18 cellular contexts compared by ENCODE assay signal in genomic region chr10:79115302-79115701, GRCh38. TPM values are rescaled to one million over a fixed set of nuclear protein-coding genes. Genes with fewer than 3 reads are reported as not detected.
DNase-seq lines count a peak whose midpoint lies in the region; ATAC-seq and TF ChIP-seq lines count a peak whose summit lies in the region.
"Had no signal": no experiment of that assay in that cellular context is flagged by ENCODE, and none has a peak within 500 bp of the region (broad histone marks: within the 10 kb centered on the region; RNA-seq: fewer than 3 reads in every experiment).

No MANE protein-coding gene starts in this region.

- H3K27me3 ChIP-seq in heart left ventricle, result no peaks in the 10 kb centered on the region
- no peaks in the 10 kb centered on the region for H3K27me3 ChIP-seq in body of pancreas
- H3K27me3 ChIP-seq in transverse colon, result no peaks in the 10 kb centered on the region
- H3K27me3 ChIP-seq: colonic mucosa had no signal

- ATAC-seq in heart left ventricle, result no peak
- ATAC-seq in left ventricle myocardium superior, result no peak
- ATAC-seq in body of pancreas, result no peak
- ATAC-seq in naive thymus-derived CD8-positive, alpha-beta T cell, result no peak
- ATAC-seq in mucosa of descending colon, result no peak

- H3K36me3 Mint-ChIP-seq in naive thymus-derived CD8-positive, alpha-beta T cell, result peaks cover 0 to 10% (median 4%) of the 10 kb centered on the region in 3 donors
- H3K36me3 Mint-ChIP-seq in osteocyte (ENCODE audit: unreplicated experiment), result peaks cover 6% of the 10 kb centered on the region

- no peak overlapping the region for H3K4me3 ChIP-seq in heart left ventricle
- no peak overlapping the region for H3K4me3 ChIP-seq in body of pancreas
- no peak overlapping the region for H3K4me3 ChIP-seq in transverse colon
- no peak overlapping the region for H3K4me3 ChIP-seq in mucosa of descending colon
- H3K4me3 ChIP-seq: colonic mucosa had no signal

- in situ Hi-C loops in transverse colon (cut with MboI; ENCODE audit: low pct_ligation_motif_present in 1 of 4, low pct_unique_long_range_greater_than_20kb in 1 of 4, low sequenced_read_pairs in 3 of 4), result no loop called here

- peak overlapping the region in 6 of 10 donors; percentile 32 to 77 (median 72) for H3K27ac Mint-ChIP-seq in naive thymus-derived CD8-positive, alpha-beta T cell
- H3K27ac Mint-ChIP-seq in osteocyte (ENCODE audit: unreplicated experiment), result no peak overlapping the region
- H3K27ac Mint-ChIP-seq: activated CD4-positive, alpha-beta memory T cell treated with anti-CD3 and anti-CD28 coated beads, Interleukin-2, amount 10 ng/mL, durations not matched to agents 7 days and 5 days had no signal

- TF ChIP-seq EP300 in transverse colon (IDR thresholded peaks at IDR 0.05; ENCODE audit: low read depth), result no peak

- intact Hi-C loops in heart left ventricle (cut with DNase I) (no loop called here), left ventricle myocardium superior (cut with micrococcal nuclease) (no loop called here), body of pancreas (cut with DNase I) (no loop called here), transverse colon (cut with DNase I; ENCODE audit: low total_unique reads) (no loop called here), mucosa of descending colon (cut with DNase I, micrococcal nuclease) (no loop called here)

- peaks cover 20 to 58% (median 45%) of the 10 kb centered on the region in 4 donors for H3K4me1 Mint-ChIP-seq in naive thymus-derived CD8-positive, alpha-beta T cell
- H3K4me1 Mint-ChIP-seq in osteocyte (ENCODE audit: unreplicated experiment), result peaks cover 60% of the 10 kb centered on the region

- no peaks in the 10 kb centered on the region for H3K9me3 Mint-ChIP-seq in naive thymus-derived CD8-positive, alpha-beta T cell
- H3K9me3 Mint-ChIP-seq in osteocyte (ENCODE audit: unreplicated experiment), result no peaks in the 10 kb centered on the region
- H3K9me3 Mint-ChIP-seq: activated CD4-positive, alpha-beta memory T cell treated with anti-CD3 and anti-CD28 coated beads, Interleukin-2, amount 10 ng/mL, durations not matched to agents 7 days and 5 days; type B pancreatic cell had no signal

- TF ChIP-seq CTCF in heart left ventricle (IDR thresholded peaks at IDR 0.05) (no peak), body of pancreas (IDR thresholded peaks at IDR 0.05) (no peak), transverse colon (IDR thresholded peaks at IDR 0.05) (no peak), mucosa of descending colon (IDR thresholded peaks at IDR 0.05) (no peak), osteocyte (IDR thresholded peaks at IDR 0.05) (no peak)

- H3K4me1 ChIP-seq in heart left ventricle (peaks cover 21 to 99% (median 83%) of the 10 kb centered on the region in 12 donors), body of pancreas (peaks cover 76% of the 10 kb centered on the region), transverse colon (peaks cover 39 to 78% (median 48%) of the 10 kb centered on the region in 4 donors), mucosa of descending colon (ENCODE audit: low read depth) (peaks cover 23% of the 10 kb centered on the region)

- DNase-seq in heart left ventricle (no peak), left ventricle myocardium superior (no peak), body of pancreas (no peak), transverse colon (no peak), mucosa of descending colon (no peak), osteocyte (ENCODE audit: extremely low spot score, unreplicated experiment) (no peak), GF-D8 (lab: John Stamatoyannopoulos, UW) (no peak)
- no peak for DNase-seq in naive thymus-derived CD8-positive, alpha-beta T cell
- DNase-seq: ACHN; activated CD4-positive, alpha-beta memory T cell treated with anti-CD3 and anti-CD28 coated beads, Interleukin-2, amount 10 ng/mL, durations not matched to agents 7 days and 5 days; anterior cingulate cortex; colonic mucosa; H7; head of caudate nucleus; MM.1S; NCI-H187 treated with DMSO at 0.1 percent for 48 hours; OCI-M1 had no signal

- WGBS in heart left ventricle, 4 donors, result 58 to 66% (median 61%) methylated on average over 3 to 4 of the region's 4 CpGs
- 77 to 82% methylated on average over 4 of the region's 4 CpGs for WGBS in body of pancreas, 2 donors
- WGBS in transverse colon (ENCODE audit: low coverage in 1 of 2), 2 donors, result 79% methylated on average over 4 of the region's 4 CpGs; no CpG with 5 or more reads in 1 of the 2 donors

- H3K27me3 Mint-ChIP-seq in naive thymus-derived CD8-positive, alpha-beta T cell, result no peaks in the 10 kb centered on the region
- H3K27me3 Mint-ChIP-seq in osteocyte (ENCODE audit: unreplicated experiment), result no peaks in the 10 kb centered on the region
- H3K27me3 Mint-ChIP-seq: activated CD4-positive, alpha-beta memory T cell treated with anti-CD3 and anti-CD28 coated beads, Interleukin-2, amount 10 ng/mL, durations not matched to agents 7 days and 5 days; type B pancreatic cell had no signal

- H3K9me3 ChIP-seq in heart left ventricle (no peaks in the 10 kb centered on the region), body of pancreas (no peaks in the 10 kb centered on the region), transverse colon (no peaks in the 10 kb centered on the region), mucosa of descending colon (no peaks in the 10 kb centered on the region)
- H3K9me3 ChIP-seq: colonic mucosa had no signal

- H3K4me3 Mint-ChIP-seq in naive thymus-derived CD8-positive, alpha-beta T cell, result peak overlapping the region in 1 of 10 donors; percentile 54
- no peak overlapping the region for H3K4me3 Mint-ChIP-seq in osteocyte (ENCODE audit: unreplicated experiment)
- H3K4me3 Mint-ChIP-seq: activated CD4-positive, alpha-beta memory T cell treated with anti-CD3 and anti-CD28 coated beads, Interleukin-2, amount 10 ng/mL, durations not matched to agents 7 days and 5 days had no signal

- H3K27ac ChIP-seq in heart left ventricle (peak overlapping the region in 11 of 12 donors; percentile 1 to 94 (median 64)), body of pancreas (peak overlapping the region in 3 of 4 donors; percentile 32 to 79 (median 61)), transverse colon (peak overlapping the region; percentile 59 to 90 (median 78))
- H3K27ac ChIP-seq: colonic mucosa had no signal

- POLR2A ChIA-PET in naive thymus-derived CD8-positive, alpha-beta T cell (lab: Charles Lee), result no interaction called here

- TF ChIP-seq POLR2A in heart left ventricle (IDR thresholded peaks at IDR 0.05) (no peak), body of pancreas (IDR thresholded peaks at IDR 0.05) (no peak), transverse colon (IDR thresholded peaks at IDR 0.05) (no peak)

- H3K36me3 ChIP-seq in heart left ventricle, result peaks cover 0 to 35% (median 26%) of the 10 kb centered on the region in 9 donors
- no peaks in the 10 kb centered on the region for H3K36me3 ChIP-seq in body of pancreas (replicated peaks in 1 of 2; ENCODE audit: insufficient read depth in 1 of 2, low read depth in 2 of 2)
- peaks cover 0 to 4% (median 1%) of the 10 kb centered on the region in 4 donors for H3K36me3 ChIP-seq in transverse colon
- H3K36me3 ChIP-seq in mucosa of descending colon (ENCODE audit: low read depth), result no peaks in the 10 kb centered on the region
- H3K36me3 ChIP-seq: colonic mucosa had no signal

RNA-seq across cellular contexts. Expression of gene ZMIZ1, which starts 46.5 kb away (rescaled TPM):
- 10 to 100 TPM; 39.8 to 75.4 (median 50.5) TPM for total RNA-seq in heart left ventricle
- 10 to 100 TPM; 19.7 to 45.7 TPM for polyA plus RNA-seq in heart left ventricle
- total RNA-seq in left ventricle myocardium superior, result 49.5 TPM
- 10 to 100 TPM; 27.2 to 42.2 TPM for total RNA-seq in body of pancreas
- 10 to 100 TPM; 11.2 to 11.6 TPM for total RNA-seq in naive thymus-derived CD8-positive, alpha-beta T cell
- 1 to 10 TPM; 1.4 to 2.7 (median 2.6) TPM for polyA plus RNA-seq in naive thymus-derived CD8-positive, alpha-beta T cell
- total RNA-seq in transverse colon, result 100 to 1,000 TPM in 1 of 4 donors, 10 to 100 TPM in 3; 32.0 to 108 (median 63.0) TPM
- total RNA-seq in mucosa of descending colon, result 100 to 1,000 TPM in 1 of 3 donors, 10 to 100 TPM in 2; 61.4 to 103 (median 89.1) TPM
- 90.5 and 96.0 TPM in 2 replicates for total RNA-seq in osteocyte
